ENCODE assay signal across 12 cellular contexts in the genomic region with DNA sequence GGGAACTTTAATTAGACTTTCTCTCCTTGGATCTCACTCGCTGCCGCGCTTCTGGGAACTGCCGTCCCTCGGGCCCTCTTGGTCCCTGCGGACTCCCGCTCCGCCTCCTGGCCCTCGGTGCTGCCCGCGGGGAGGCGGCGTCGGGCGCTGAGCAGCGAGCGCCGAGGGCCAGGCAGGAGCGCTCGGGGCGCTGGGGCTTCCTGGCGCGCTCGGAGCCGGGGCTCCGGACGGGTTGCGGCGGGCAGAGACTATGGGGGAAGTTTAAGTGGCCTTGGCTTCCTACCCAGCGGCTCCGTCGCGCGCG. TPM values are rescaled to one million over a fixed set of nuclear protein-coding genes. Genes with fewer than 3 reads are reported as not detected.
DNase-seq lines count a peak whose midpoint lies in the region; ATAC-seq and TF ChIP-seq lines count a peak whose summit lies in the region.
"Had no signal": no experiment of that assay in that cellular context is flagged by ENCODE, and none has a peak within 500 bp of the region (broad histone marks: within the 10 kb centered on the region; RNA-seq: fewer than 3 reads in every experiment).

No MANE protein-coding gene starts in this region.

- H3K9me3 ChIP-seq in IMR-90 (ENCODE audit: control insufficient read depth, insufficient read depth, low read length) (no peaks in the 10 kb centered on the region), esophagus muscularis mucosa (no peaks in the 10 kb centered on the region), neural cell (ENCODE audit: low read length) (no peaks in the 10 kb centered on the region)

- TF ChIP-seq POLR2A in IMR-90 (IDR thresholded peaks at IDR 0.05; ENCODE audit: low read depth, low read length) (no peak), esophagus muscularis mucosa (IDR thresholded peaks at IDR 0.05; ENCODE audit: low read depth) (no peak)

- H3K9ac ChIP-seq in IMR-90 (ENCODE audit: low read depth, low read length), result no peak overlapping the region
- peak overlapping the region; percentile 60 for H3K9ac ChIP-seq in neural cell (ENCODE audit: low read length)

- no peak overlapping the region for H4K8ac ChIP-seq in IMR-90 (ENCODE audit: low read depth in 2 of 2, low read length in 2 of 2)

- H4K91ac ChIP-seq in IMR-90 (ENCODE audit: insufficient read depth, low read depth, low read length), result no peak overlapping the region

- BruUV-seq in IMR-90 (replicated peaks; lab: Mats Ljungman, UMichigan), result no TSS peak

- H3K4me1 Mint-ChIP-seq in activated T-cell treated with anti-CD3 and anti-CD28 coated beads, Interleukin-2, amount 50 U/mL, for 24 hours (ENCODE audit: low read depth), result peaks cover 1% of the 10 kb centered on the region

- no peak overlapping the region for H3K27ac Mint-ChIP-seq in activated T-cell treated with anti-CD3 and anti-CD28 coated beads, Interleukin-2, amount 50 U/mL, for 24 hours
- H3K27ac Mint-ChIP-seq: CD4-positive, alpha-beta T cell; naive B cell; T-cell had no signal

- H3K18ac ChIP-seq in IMR-90 (ENCODE audit: low read depth, low read length), result no peak overlapping the region

- no peaks in the 10 kb centered on the region for H3K9me1 ChIP-seq in IMR-90 (ENCODE audit: insufficient read depth, low read length)

- H4K20me1 ChIP-seq in IMR-90 (ENCODE audit: insufficient read depth, low read length) (no peaks in the 10 kb centered on the region), neural cell (ENCODE audit: insufficient read depth) (no peaks in the 10 kb centered on the region)

- H2BK15ac ChIP-seq in IMR-90 (ENCODE audit: low read depth, low read length), result no peak overlapping the region

- 0% methylated on average over 10 of the region's 35 CpGs; no CpG with 5 or more reads in 1 of the 2 experiments for WGBS in IMR-90 (ENCODE audit: extremely low coverage in 2 of 2, insufficient read length in 1 of 2), 2 experiments
- 0% methylated on average over 5 of the region's 35 CpGs for WGBS in esophagus muscularis mucosa

- H3K4ac ChIP-seq in IMR-90 (ENCODE audit: low read depth, low read length), result no peak overlapping the region

- H2AK5ac ChIP-seq in IMR-90 (ENCODE audit: low read depth, low read length), result no peak overlapping the region

- no peak overlapping the region for H3K56ac ChIP-seq in IMR-90 (ENCODE audit: extremely low read depth, insufficient read depth, low read length)

- in situ Hi-C loops in IMR-90 (cut with MboI; ENCODE audit: low sequenced_read_pairs), result no loop called here

- no peak for TF ChIP-seq RAD21 in IMR-90 (IDR thresholded peaks at IDR 0.05; ENCODE audit: low read length)
- no peak for TF ChIP-seq RAD21 in neural cell (conservative IDR thresholded peaks at IDR 0.05)

- no peak overlapping the region for H3K4me3 Mint-ChIP-seq in activated T-cell treated with anti-CD3 and anti-CD28 coated beads, Interleukin-2, amount 50 U/mL, for 24 hours
- H3K4me3 Mint-ChIP-seq: CD4-positive, alpha-beta T cell; naive B cell; T-cell had no signal

- ATAC-seq in IMR-90 (ENCODE audit: low read depth), result no peak; the same call in 1 of the 2 replicates
- ATAC-seq: T-cell had no signal

- H3K36me3 ChIP-seq in ACC112 (ENCODE audit: insufficient read depth, low read length) (no peaks in the 10 kb centered on the region), IMR-90 (ENCODE audit: control insufficient read depth, insufficient read depth, low read length) (no peaks in the 10 kb centered on the region), esophagus muscularis mucosa (no peaks in the 10 kb centered on the region), neural cell (ENCODE audit: insufficient read depth, low read length) (no peaks in the 10 kb centered on the region)

- POLR2A ChIA-PET in IMR-90 (lab: Charles Lee; ENCODE audit: unreplicated experiment), result no interaction called here

- intact Hi-C loops in IMR-90 (cut with micrococcal nuclease), result no loop called here
- intact Hi-C loops in esophagus muscularis mucosa (cut with DNase I), result no loop called here

- no peak overlapping the region for H3K23ac ChIP-seq in IMR-90 (ENCODE audit: low read depth, low read length)

- H3K27me3 ChIP-seq in ACC112 (ENCODE audit: insufficient read depth, low read length) (peaks cover 65% of the 10 kb centered on the region), IMR-90 (ENCODE audit: control insufficient read depth, insufficient read depth, low read length) (peaks cover 39% of the 10 kb centered on the region), esophagus muscularis mucosa (peaks cover 0 to 94% (median 21%) of the 10 kb centered on the region in 4 donors), neural cell (ENCODE audit: insufficient read depth, low read depth, low read length) (peaks cover 82% of the 10 kb centered on the region)

- CTCF ChIA-PET in IMR-90 (lab: Yijun Ruan, JAX), result no interaction called here

- no peak for TF ChIP-seq CTCF in IMR-90 (conservative IDR thresholded peaks at IDR 0.05; ENCODE audit: low read depth, low read length)
- TF ChIP-seq CTCF in esophagus muscularis mucosa (IDR thresholded peaks at IDR 0.05), result no peak
- TF ChIP-seq CTCF in neural cell (IDR thresholded peaks at IDR 0.05; ENCODE audit: poor library complexity, severe bottlenecking), result no peak

- H2BK120ac ChIP-seq in IMR-90 (ENCODE audit: low read depth, low read length), result no peak overlapping the region

- H3K4me2 ChIP-seq in IMR-90 (ENCODE audit: low read depth, low read length), result no peak overlapping the region
- peak overlapping the region; percentile 73 for H3K4me2 ChIP-seq in neural cell (ENCODE audit: low read length)

- H3K4me1 ChIP-seq in ACC112 (ENCODE audit: control insufficient read depth, insufficient read depth, low read length, unreplicated experiment) (no peaks in the 10 kb centered on the region), IMR-90 (ENCODE audit: control insufficient read depth, insufficient read depth, low read length) (no peaks in the 10 kb centered on the region), esophagus muscularis mucosa (peaks cover 13 to 26% (median 23%) of the 10 kb centered on the region in 4 donors)

- H3K79me2 ChIP-seq in ACC112 (ENCODE audit: control insufficient read depth, insufficient read depth, low read length, unreplicated experiment), result no peaks in the 10 kb centered on the region
- no peaks in the 10 kb centered on the region for H3K79me2 ChIP-seq in neural cell (replicated peaks; ENCODE audit: insufficient read depth, low read length)

- no peaks in the 10 kb centered on the region for H3K9me2 ChIP-seq in neural cell (ENCODE audit: insufficient read depth, low read length)

- no peak overlapping the region for H3K14ac ChIP-seq in IMR-90 (replicated peaks; ENCODE audit: low read depth, low read length)

- H3K9me3 Mint-ChIP-seq in activated T-cell treated with anti-CD3 and anti-CD28 coated beads, Interleukin-2, amount 50 U/mL, for 24 hours, result no peaks in the 10 kb centered on the region
- H3K9me3 Mint-ChIP-seq: CD4-positive, alpha-beta T cell; T-cell had no signal

- H2BK5ac ChIP-seq in IMR-90 (ENCODE audit: low read depth, low read length, poor library complexity, severe bottlenecking), result no peak overlapping the region

- no peaks in the 10 kb centered on the region for H3F3A ChIP-seq in neural cell (ENCODE audit: insufficient read depth, low read length, poor library complexity, severe bottlenecking)

- H2AK9ac ChIP-seq in IMR-90 (replicated peaks; ENCODE audit: low read depth, low read length, poor library complexity), result no peak overlapping the region

- dilution Hi-C loops in IMR-90 (cut with HindIII; ENCODE audit: low sequenced_read_pairs, unreplicated experiment), result no loop called here

- H3K4me3 ChIP-seq in ACC112 (ENCODE audit: low read depth, low read length), result peak overlapping the region; percentile 60
- no peak overlapping the region for H3K4me3 ChIP-seq in IMR-90 (ENCODE audit: insufficient read depth, low read depth, low read length)
- H3K4me3 ChIP-seq in esophagus muscularis mucosa, result peak overlapping the region; percentile 48 to 59 (median 52)
- H3K4me3 ChIP-seq in neural cell (ENCODE audit: low read length), result peak overlapping the region; percentile 85

- peaks cover 61% of the 10 kb centered on the region for H3K27me3 Mint-ChIP-seq in activated T-cell treated with anti-CD3 and anti-CD28 coated beads, Interleukin-2, amount 50 U/mL, for 24 hours

- H3K27ac ChIP-seq in ACC112 (ENCODE audit: low read depth, low read length), result no peak overlapping the region
- no peak overlapping the region for H3K27ac ChIP-seq in IMR-90 (ENCODE audit: insufficient read depth, low read length)
- no peak overlapping the region for H3K27ac ChIP-seq in esophagus muscularis mucosa (replicated peaks in 1 of 4)
- no peak overlapping the region for H3K27ac ChIP-seq in neural cell (ENCODE audit: low read length)

- no peaks in the 10 kb centered on the region for H3K36me3 Mint-ChIP-seq in activated T-cell treated with anti-CD3 and anti-CD28 coated beads, Interleukin-2, amount 50 U/mL, for 24 hours (ENCODE audit: low read depth)
- H3K36me3 Mint-ChIP-seq: naive B cell, T-cell had no signal

- TF ChIP-seq EP300 in esophagus muscularis mucosa (IDR thresholded peaks at IDR 0.05), result no peak
- TF ChIP-seq EP300 in neural cell (conservative IDR thresholded peaks at IDR 0.05; ENCODE audit: poor library complexity, severe bottlenecking), result no peak

- H2BK20ac ChIP-seq in IMR-90 (ENCODE audit: low read depth, low read length), result no peak overlapping the region

- DNase-seq in IMR-90 (no peak), esophagus muscularis mucosa (ENCODE audit: extremely low spot score) (no peak), foreskin melanocyte (no peak)
- DNase-seq in activated CD8-positive, alpha-beta memory T cell treated with anti-CD3 and anti-CD28 coated beads, Interleukin-2, amount 50 U/mL, for 4 hours, result no peak
- DNase-seq in activated naive CD4-positive, alpha-beta T cell (lab: John Stamatoyannopoulos, UW), result no peak
- no peak for DNase-seq in activated T-cell treated with anti-CD3 and anti-CD28 coated beads, Interleukin-2, amount 50 U/mL, for 24 hours
- DNase-seq: CD4-positive, alpha-beta T cell; naive B cell; T-cell had no signal

- no peak overlapping the region for H2AFZ ChIP-seq in ACC112 (ENCODE audit: low read length, unreplicated experiment)
- H2AFZ ChIP-seq in IMR-90 (replicated peaks; ENCODE audit: low read length, poor library complexity), result peak overlapping the region; percentile 70
- H2AFZ ChIP-seq in neural cell (ENCODE audit: low read depth, low read length), result no peak overlapping the region

- H3K79me1 ChIP-seq in IMR-90 (ENCODE audit: low read depth in 1 of 2, low read length in 2 of 2), result no peaks in the 10 kb centered on the region

- H4K5ac ChIP-seq in IMR-90 (ENCODE audit: low read depth, low read length), result no peak overlapping the region

TF ChIP-seq in neural cell, 6 proteins besides CTCF, POLR2A, EP300 and RAD21 (continues in another document):
- TF ChIP-seq TAF1 (IDR thresholded peaks at IDR 0.05; ENCODE audit: low read depth), result no peak

RNA-seq across cellular contexts. Expression of a gene that starts 0.7 kb away (rescaled TPM):
- total RNA-seq in IMR-90 (2012; rRNA removed) (not detected in 2 replicates), esophagus muscularis mucosa (under 1 TPM in 1 of 4 donors, not detected in 3; 0.66 TPM)
- polyA plus RNA-seq in IMR-90 (2012; rRNA removed) (not detected in 2 replicates), neural cell (5.8 and 7.1 TPM in 2 replicates)
- 0.02 TPM in 1 of 2 replicates, not detected in the other for polyA plus RNA-seq in IMR-90 (2012; cell fraction: cytosol; rRNA removed)
- not detected in 2 replicates for polyA plus RNA-seq in IMR-90 (2012; cell fraction: nucleus; rRNA removed; ENCODE audit: low replicate concordance)
- polyA minus RNA-seq in neural cell, result 5.7 and 9.0 TPM in 2 replicates
- total RNA-seq: CD4-positive, alpha-beta T cell; M059J; T-cell had no signal
